In the genomic region with DNA sequence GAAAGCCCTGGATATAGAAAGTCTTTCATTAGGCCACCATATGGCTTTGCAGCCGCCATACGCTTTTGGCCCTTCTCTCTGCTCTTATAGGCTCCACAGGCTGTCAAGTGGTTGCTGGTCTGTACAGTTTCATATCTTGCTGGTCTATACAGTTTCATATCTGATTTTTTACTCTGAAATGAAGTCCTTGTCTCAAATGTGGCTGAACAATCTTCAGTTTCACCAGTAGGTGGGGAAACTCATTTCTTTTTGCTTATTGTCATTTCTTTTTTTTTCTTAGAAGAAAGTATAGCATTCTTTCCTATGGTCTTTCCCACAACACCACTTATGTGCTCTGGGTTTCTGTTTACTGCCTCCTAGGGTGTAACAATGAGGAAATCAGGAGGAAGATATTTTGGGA, we compare ENCODE assay signal across 12 cellular contexts.
DNase-seq lines count a peak whose midpoint lies in the region; ATAC-seq and TF ChIP-seq lines count a peak whose summit lies in the region.
"Had no signal": no experiment of that assay in that cellular context is flagged by ENCODE, and none has a peak within 500 bp of the region (broad histone marks: within the 10 kb centered on the region; RNA-seq: fewer than 3 reads in every experiment).

No MANE protein-coding gene starts in this region.

- WGBS in sigmoid colon, 2 donors, result 89% methylated on average over 2 of the region's 2 CpGs

- H3K27me3 Mint-ChIP-seq in MCF 10A (ENCODE audit: insufficient read depth, unreplicated experiment) (peaks cover 76% of the 10 kb centered on the region), type B pancreatic cell (peaks cover 21% of the 10 kb centered on the region)
- H3K27me3 Mint-ChIP-seq: activated CD4-positive, alpha-beta memory T cell treated with anti-CD3 and anti-CD28 coated beads, Interleukin-2, amount 10 ng/mL, durations not matched to agents 7 days and 5 days had no signal

- CTCF ChIA-PET in MCF 10A (lab: Yijun Ruan, JAX), result interaction anchor here (0.7 to 1.0 kb wide), 2 partner anchors 8 to 10 kb away, joined by 3 read pairs; no protein-coding TSS in a partner anchor

- H3K27ac ChIP-seq in breast epithelium (no peak overlapping the region), sigmoid colon (no peak overlapping the region)
- H3K27ac ChIP-seq: BLaER1, cardiac muscle cell, psoas muscle had no signal

- H3K27me3 ChIP-seq in breast epithelium (no peaks in the 10 kb centered on the region), sigmoid colon (no peaks in the 10 kb centered on the region)
- H3K27me3 ChIP-seq: BLaER1, cardiac muscle cell had no signal

- H3K36me3 Mint-ChIP-seq in MCF 10A (ENCODE audit: insufficient read depth, unreplicated experiment) (no peaks in the 10 kb centered on the region), type B pancreatic cell (no peaks in the 10 kb centered on the region)

- TF ChIP-seq CTCF in MCF 10A (IDR thresholded peaks at IDR 0.05; ENCODE audit: unreplicated experiment) (peak; percentile 11), breast epithelium (IDR thresholded peaks at IDR 0.05) (no peak), type B pancreatic cell (conservative IDR thresholded peaks at IDR 0.05) (peak; percentile 70), sigmoid colon (IDR thresholded peaks at IDR 0.05) (no peak)

- H3K4me3 Mint-ChIP-seq in MCF 10A (ENCODE audit: unreplicated experiment) (no peak overlapping the region), type B pancreatic cell (no peak overlapping the region)
- H3K4me3 Mint-ChIP-seq: activated CD4-positive, alpha-beta memory T cell treated with anti-CD3 and anti-CD28 coated beads, Interleukin-2, amount 10 ng/mL, durations not matched to agents 7 days and 5 days had no signal

- intact Hi-C loops in MCF 10A (cut with micrococcal nuclease), result loop anchor here (1.0 to 5.0 kb wide), 2 partner anchors 791 to 1063 kb away; no protein-coding TSS in a partner anchor
- intact Hi-C loops in breast epithelium (cut with DNase I; ENCODE audit: low total_unique reads), result no loop called here
- intact Hi-C loops in sigmoid colon (cut with DNase I), result no loop called here

- H3K4me1 Mint-ChIP-seq in MCF 10A (ENCODE audit: insufficient read depth, unreplicated experiment) (no peaks in the 10 kb centered on the region), type B pancreatic cell (ENCODE audit: unreplicated experiment) (peaks cover 11% of the 10 kb centered on the region)
- H3K4me1 Mint-ChIP-seq: activated CD4-positive, alpha-beta memory T cell treated with anti-CD3 and anti-CD28 coated beads, Interleukin-2, amount 10 ng/mL, durations not matched to agents 7 days and 5 days had no signal

- H3K9me3 ChIP-seq in breast epithelium (no peaks in the 10 kb centered on the region), sigmoid colon (no peaks in the 10 kb centered on the region)
- H3K9me3 ChIP-seq: BLaER1, psoas muscle had no signal

- no TSS peak for BruUV-seq in MCF 10A (replicated peaks; lab: Mats Ljungman, UMichigan)

- no peak for ATAC-seq in HG02571 (IDR thresholded peaks at IDR 0.05; ENCODE audit: unreplicated experiment)
- ATAC-seq: psoas muscle had no signal

- POLR2A ChIA-PET in MCF 10A (lab: Yijun Ruan, JAX), result no interaction called here

- DNase-seq in MCF 10A (ENCODE audit: unreplicated experiment) (no peak), breast epithelium (ENCODE audit: low spot score in 2 of 2) (no peak), KBM-7 (peak; percentile 8), astrocyte of the hippocampus (ENCODE audit: low read depth, low spot score) (peak; percentile 53), type B pancreatic cell (ENCODE audit: extremely low spot score, unreplicated experiment) (no peak), sigmoid colon (no peak)
- DNase-seq in activated CD8-positive, alpha-beta memory T cell treated with anti-CD3 and anti-CD28 coated beads, Interleukin-2, amount 50 U/mL, for 48 hours, result no peak
- DNase-seq: activated CD4-positive, alpha-beta memory T cell treated with anti-CD3 and anti-CD28 coated beads, Interleukin-2, amount 10 ng/mL, durations not matched to agents 7 days and 5 days; psoas muscle had no signal

- H3K9me3 Mint-ChIP-seq in MCF 10A (ENCODE audit: unreplicated experiment) (no peaks in the 10 kb centered on the region), type B pancreatic cell (no peaks in the 10 kb centered on the region)
- H3K9me3 Mint-ChIP-seq: activated CD4-positive, alpha-beta memory T cell treated with anti-CD3 and anti-CD28 coated beads, Interleukin-2, amount 10 ng/mL, durations not matched to agents 7 days and 5 days had no signal

- H3K4me1 ChIP-seq in breast epithelium (no peaks in the 10 kb centered on the region), sigmoid colon (no peaks in the 10 kb centered on the region)
- H3K4me1 ChIP-seq: BLaER1, psoas muscle had no signal

- in situ Hi-C loops in KBM-7 (cut with MboI; ENCODE audit: low pct_unique_long_range_greater_than_20kb, low sequenced_read_pairs), result no loop called here

- H3K27ac Mint-ChIP-seq in MCF 10A (ENCODE audit: low read depth, unreplicated experiment) (no peak overlapping the region), type B pancreatic cell (no peak overlapping the region)
- H3K27ac Mint-ChIP-seq: activated CD4-positive, alpha-beta memory T cell treated with anti-CD3 and anti-CD28 coated beads, Interleukin-2, amount 10 ng/mL, durations not matched to agents 7 days and 5 days had no signal

- TF ChIP-seq EP300 in sigmoid colon (IDR thresholded peaks at IDR 0.05), result no peak

- no peak overlapping the region for H3K4me3 ChIP-seq in breast epithelium
- H3K4me3 ChIP-seq in sigmoid colon, result no peak overlapping the region
- H3K4me3 ChIP-seq: BLaER1, cardiac muscle cell, psoas muscle had no signal

- H3K36me3 ChIP-seq in breast epithelium (no peaks in the 10 kb centered on the region), sigmoid colon (no peaks in the 10 kb centered on the region)
- H3K36me3 ChIP-seq: BLaER1, cardiac muscle cell had no signal

- TF ChIP-seq POLR2A in breast epithelium (IDR thresholded peaks at IDR 0.05), result no peak
- TF ChIP-seq POLR2A in sigmoid colon (IDR thresholded peaks at IDR 0.05), result no peak

Comparison
In these comparisons a context has a peak if more than half of its experiments do, and no peak if none do; other contexts are left out.
1. CTCF ChIP-seq: peak in MCF 10A (single experiment) and type B pancreatic cell (single experiment); none in breast epithelium (0 of 3) and sigmoid colon (0 of 4).
2. DNase-seq: peak in KBM-7 (single experiment) and astrocyte of the hippocampus (single experiment); none in MCF 10A (single experiment), breast epithelium (0 of 2), type B pancreatic cell (single experiment), sigmoid colon (single experiment) and activated CD8-positive, alpha-beta memory T cell treated with anti-CD3 and anti-CD28 coated beads, Interleukin-2, amount 50 U/mL, for 48 hours (single experiment).